Comparison of ENCODE assay signal across 24 cellular contexts in the genomic region with DNA sequence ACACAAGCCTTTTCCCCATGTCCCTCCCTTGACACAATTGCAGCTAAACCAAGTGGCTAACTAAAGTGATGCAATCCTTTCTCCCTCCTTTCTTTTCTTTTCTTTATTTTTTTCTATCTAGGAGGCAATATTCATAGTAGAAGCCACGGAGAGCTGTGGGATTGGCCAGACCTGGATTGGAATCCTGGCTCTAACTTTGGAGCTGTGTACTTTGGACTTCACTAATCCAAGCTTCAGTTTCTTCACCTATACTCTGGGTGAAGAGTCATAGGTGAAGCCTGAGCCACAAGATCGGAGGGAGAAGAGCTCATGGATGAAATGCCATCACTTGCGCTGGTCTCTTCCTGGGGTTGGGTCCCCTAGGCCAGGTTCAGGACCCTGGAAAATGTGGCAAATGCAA.
DNase-seq lines count a peak whose midpoint lies in the region; ATAC-seq, FAIRE-seq and TF ChIP-seq lines count a peak whose summit lies in the region.
"Had no signal": no experiment of that assay in that cellular context is flagged by ENCODE, and none has a peak within 500 bp of the region (broad histone marks: within the 10 kb centered on the region; RNA-seq: fewer than 3 reads in every experiment).

No MANE protein-coding gene starts in this region.

- H4K5ac ChIP-seq in H9 (ENCODE audit: insufficient read length, low read depth, low read length), result no peak overlapping the region

- 0 out of 2 replicates have a peak overlapping the region, but pooled peaks have one; percentile 37 for H2BK15ac ChIP-seq in H9 (ENCODE audit: low read depth, low read length)

- no peak overlapping the region for H3K27ac ChIP-seq in H9 (ENCODE audit: insufficient read length, low read depth, low read length)
- H3K27ac ChIP-seq in right lobe of liver, result no peak overlapping the region
- H3K27ac ChIP-seq: A549; BLaER1 treated with 17β-estradiol and CSF1 and Interleukin-3, amounts not matched to agents 10 nM and 100 nM; GM23248 had no signal

- DNase-seq in H9, result no peak
- DNase-seq in left lobe of liver (ENCODE audit: low spot score), result no peak
- no peak for DNase-seq in right lobe of liver
- DNase-seq in NCI-H1417 (lab: John Stamatoyannopoulos, UW), result no peak
- no peak for DNase-seq in osteocyte (ENCODE audit: extremely low spot score, unreplicated experiment)
- no peak for DNase-seq in RCC 7860 (ENCODE audit: low spot score)
- DNase-seq: 8988T; ACHN; AML-193; BE2C; Calu3; CD4-positive, alpha-beta T cell; CD8-positive, alpha-beta memory T cell; DMS53; DMS79 treated with DMSO at 0.1 percent for 48 hours; GF-D8; GM23248; HFFc6 had no signal

- no peak overlapping the region for H2BK12ac ChIP-seq in H9 (ENCODE audit: insufficient read length, low read depth, low read length)

- H3K9ac ChIP-seq in H9 (ENCODE audit: extremely low read depth, insufficient read length, low read length), result no peak overlapping the region
- H3K9ac ChIP-seq: BLaER1 treated with 17β-estradiol and CSF1 and Interleukin-3, amounts not matched to agents 10 nM and 100 nM; GM23248 had no signal

- no peak overlapping the region for H3K4me2 ChIP-seq in H9 (ENCODE audit: insufficient read depth, insufficient read length, low read length)
- H3K4me2 ChIP-seq: A549 had no signal

- H3K27me3 ChIP-seq in H9 (ENCODE audit: insufficient read depth, low read length) (no peaks in the 10 kb centered on the region), right lobe of liver (no peaks in the 10 kb centered on the region)
- H3K27me3 ChIP-seq: BE2C; BLaER1 treated with 17β-estradiol and CSF1 and Interleukin-3, amounts not matched to agents 10 nM and 100 nM had no signal

- H3K27ac Mint-ChIP-seq in H9, result 0 out of 7 replicates have a peak overlapping the region, but pooled peaks of 1 of the 3 experiments have one; percentile 63
- no peak overlapping the region for H3K27ac Mint-ChIP-seq in osteocyte (ENCODE audit: unreplicated experiment)
- H3K27ac Mint-ChIP-seq: CD14-positive monocyte; CD4-positive, alpha-beta T cell; CD8-positive, alpha-beta memory T cell; HFFc6 had no signal

- no peaks in the 10 kb centered on the region for H3K79me2 ChIP-seq in H9 (ENCODE audit: insufficient read depth, low read length)

- TF ChIP-seq POLR2A in right lobe of liver (IDR thresholded peaks at IDR 0.05), result no peak

- H3K9me3 Mint-ChIP-seq in H9, result no peaks in the 10 kb centered on the region
- H3K9me3 Mint-ChIP-seq in osteocyte (ENCODE audit: unreplicated experiment), result peaks cover 4% of the 10 kb centered on the region
- H3K9me3 Mint-ChIP-seq: CD4-positive, alpha-beta T cell had no signal

- H3K4me3 Mint-ChIP-seq in H9, result no peak overlapping the region
- H3K4me3 Mint-ChIP-seq in osteocyte (ENCODE audit: unreplicated experiment), result no peak overlapping the region
- H3K4me3 Mint-ChIP-seq: CD14-positive monocyte; CD4-positive, alpha-beta T cell; CD8-positive, alpha-beta memory T cell; HFFc6 had no signal

- no peak overlapping the region for H4K91ac ChIP-seq in H9 (ENCODE audit: insufficient read length, low read depth, low read length)

- H3K4me1 ChIP-seq in H9 (ENCODE audit: insufficient read depth, low read length) (no peaks in the 10 kb centered on the region), right lobe of liver (no peaks in the 10 kb centered on the region)
- H3K4me1 ChIP-seq: A549, BE2C, HAP-1 had no signal

- H3K18ac ChIP-seq in H9 (ENCODE audit: insufficient read length, low read depth, low read length), result no peak overlapping the region

- TF ChIP-seq CTCF in H9 (conservative IDR thresholded peaks at IDR 0.05) (no peak), right lobe of liver (IDR thresholded peaks at IDR 0.05) (no peak), osteocyte (IDR thresholded peaks at IDR 0.05) (no peak)

- ATAC-seq in left lobe of liver (peak; percentile 93), right lobe of liver (peak; percentile 70 to 86 (median 80))
- no peak for ATAC-seq in activated CD4-positive, CD25-positive, alpha-beta regulatory T cell treated with anti-CD3 and anti-CD28 coated beads, Interleukin-2, amount 50 U/mL, for 24 hours
- ATAC-seq: A549 had no signal

- no peak overlapping the region for H2AFZ ChIP-seq in H9 (ENCODE audit: low read length)
- H2AFZ ChIP-seq: GM23248 had no signal

- no peak overlapping the region for H3K4ac ChIP-seq in H9 (ENCODE audit: low read depth, low read length)

- no peak overlapping the region for H3K4me3 ChIP-seq in right lobe of liver
- H3K4me3 ChIP-seq: A549; BLaER1 treated with 17β-estradiol and CSF1 and Interleukin-3, amounts not matched to agents 10 nM and 100 nM; GM23248; HAP-1 had no signal

- WGBS in H9 (ENCODE audit: extremely low coverage, insufficient read length, low lambda C conversion rate), result no CpG with 5 or more reads among the region's 3 CpGs
- 49% methylated on average over 3 of the region's 3 CpGs for WGBS in right lobe of liver (ENCODE audit: insufficient coverage, low coverage, low lambda C conversion rate, missing lambda C conversion rate)

- H3K23me2 ChIP-seq in H9 (ENCODE audit: insufficient read length, low read depth, low read length, poor library complexity, severe bottlenecking), result no peaks in the 10 kb centered on the region

- H2AK5ac ChIP-seq in H9 (ENCODE audit: insufficient read length, low read length), result no peak overlapping the region

- H3K36me3 ChIP-seq in right lobe of liver, result no peaks in the 10 kb centered on the region
- H3K36me3 ChIP-seq: BE2C; BLaER1 treated with 17β-estradiol and CSF1 and Interleukin-3, amounts not matched to agents 10 nM and 100 nM; HAP-1 had no signal

- H3K27me3 Mint-ChIP-seq in H9 (ENCODE audit: low read depth), result peaks cover 6% of the 10 kb centered on the region
- peaks cover 2% of the 10 kb centered on the region for H3K27me3 Mint-ChIP-seq in osteocyte (ENCODE audit: unreplicated experiment)

- H3T11ph ChIP-seq in H9 (ENCODE audit: low read length), result no peak overlapping the region

- no peak overlapping the region for H2BK5ac ChIP-seq in H9 (ENCODE audit: insufficient read length, low read length)

- H2BK120ac ChIP-seq in H9 (ENCODE audit: low read depth, low read length, poor library complexity, severe bottlenecking), result no peak overlapping the region

- H3K9me3 ChIP-seq in H9 (ENCODE audit: control insufficient read depth, low read depth, low read length), result no peaks in the 10 kb centered on the region
- no peaks in the 10 kb centered on the region for H3K9me3 ChIP-seq in right lobe of liver
- H3K9me3 ChIP-seq: A549, BE2C, HAP-1 had no signal

- H4K8ac ChIP-seq in H9 (replicated peaks; ENCODE audit: insufficient read length, low read depth, low read length), result no peak overlapping the region

- H3K79me1 ChIP-seq in H9 (ENCODE audit: insufficient read depth, low read depth, low read length, poor library complexity, severe bottlenecking), result no peaks in the 10 kb centered on the region

- H3K14ac ChIP-seq in H9 (ENCODE audit: insufficient read depth, low read length), result no peak overlapping the region

- H4K20me1 ChIP-seq in H9 (ENCODE audit: control insufficient read depth, insufficient read depth, insufficient read length), result no peaks in the 10 kb centered on the region
- H4K20me1 ChIP-seq: BLaER1 treated with 17β-estradiol and CSF1 and Interleukin-3, amounts not matched to agents 10 nM and 100 nM had no signal

- no peak for FAIRE-seq in RCC 7860 (lab: Jason Lieb, UNC)
- FAIRE-seq: A549, GM12892 had no signal

- no peak overlapping the region for H3K23ac ChIP-seq in H9 (ENCODE audit: insufficient read length, low read depth, low read length)

- H3K36me3 Mint-ChIP-seq in H9 (ENCODE audit: insufficient read depth in 1 of 3, low read depth in 3 of 3) (no peaks in the 10 kb centered on the region), osteocyte (ENCODE audit: unreplicated experiment) (no peaks in the 10 kb centered on the region)
- H3K36me3 Mint-ChIP-seq: CD14-positive monocyte; CD8-positive, alpha-beta memory T cell had no signal

- H3K4me1 Mint-ChIP-seq in H9 (peaks cover 6 to 7% of the 10 kb centered on the region in 2 experiments), osteocyte (ENCODE audit: unreplicated experiment) (no peaks in the 10 kb centered on the region)
- H3K4me1 Mint-ChIP-seq: CD14-positive monocyte; CD8-positive, alpha-beta memory T cell had no signal

- H3K56ac ChIP-seq in H9 (ENCODE audit: insufficient read length, low read depth, low read length), result no peak overlapping the region

- H2BK20ac ChIP-seq in H9 (ENCODE audit: low read depth, low read length, poor library complexity, severe bottlenecking), result no peak overlapping the region

- intact Hi-C loops in right lobe of liver (cut with DNase I), result no loop called here

Comparison
In these comparisons a context has a peak if more than half of its experiments do, and no peak if none do; other contexts are left out.
1. ATAC-seq: peak in left lobe of liver (single experiment) and right lobe of liver (4 of 4); none in activated CD4-positive, CD25-positive, alpha-beta regulatory T cell treated with anti-CD3 and anti-CD28 coated beads, Interleukin-2, amount 50 U/mL, for 24 hours (0 of 2).